Comparison of ENCODE assay signal across 8 cellular contexts in genomic region chr17:79728169-79728907, GRCh38. TPM values are rescaled to one million over a fixed set of nuclear protein-coding genes. Genes with fewer than 3 reads are reported as not detected.
A peak's percentile ranks its signal among the peaks of the same experiment; 100 is the strongest.
DNase-seq lines count a peak whose midpoint lies in the region; ATAC-seq, FAIRE-seq and TF ChIP-seq lines count a peak whose summit lies in the region.

No MANE protein-coding gene starts in this region.

- intact Hi-C loops in kidney (cut with DNase I) = no loop called here

- peak; percentile 88 for DNase-seq in BE2C
- peak; percentile 91 for DNase-seq in H54 (ENCODE audit: insufficient read length, low spot score)
- DNase-seq in NCI-H2171 (lab: John Stamatoyannopoulos, UW) = peak; percentile 85
- DNase-seq in cerebellar cortex (ENCODE audit: low spot score) = peak; percentile 98
- DNase-seq in kidney = peak; percentile 90
- peak; percentile 88 for DNase-seq in stimulated activated CD4-positive, alpha-beta T cell treated with anti-CD3 and anti-CD28 coated beads, Interleukin-15, amount 100 ng/mL, for 24 hours

- peak; percentile 11 for FAIRE-seq in H54 (lab: Jason Lieb, UNC)
- FAIRE-seq in kidney (lab: Jason Lieb, UNC) = no peak

- no peak overlapping the region for H3K9ac ChIP-seq in kidney (ENCODE audit: low read length in 2 of 2)

- TF ChIP-seq POLR2A in H54 (IDR thresholded peaks at IDR 0.05; ENCODE audit: low read depth, low read length) = no peak

- H3K27me3 ChIP-seq in BE2C = no peaks in the 10 kb centered on the region

- no peaks in the 10 kb centered on the region; the same call in 1 of the 2 replicates for H3K4me1 ChIP-seq in BE2C
- H3K4me1 ChIP-seq in kidney (ENCODE audit: control insufficient read depth in 1 of 2, insufficient read depth in 1 of 2, low read depth in 1 of 2, low read length in 2 of 2) = peaks cover 0 to 3% of the 10 kb centered on the region in 2 donors

- H3K27ac ChIP-seq in kidney (ENCODE audit: low read depth in 2 of 2, low read length in 2 of 2) = no peak overlapping the region

- no peaks in the 10 kb centered on the region for H3K9me3 ChIP-seq in BE2C
- no peaks in the 10 kb centered on the region for H3K9me3 ChIP-seq in kidney (ENCODE audit: control insufficient read depth in 1 of 2, low read length in 2 of 2)

- H3K4me3 ChIP-seq in BE2C (ENCODE audit: low read depth, low read length) (peak overlapping the region; percentile 31), kidney (ENCODE audit: low read length in 2 of 2) (peak overlapping the region; percentile 26 to 63)

- H3K36me3 ChIP-seq in BE2C (no peaks in the 10 kb centered on the region), kidney (ENCODE audit: control insufficient read depth in 1 of 2, insufficient read depth in 2 of 2, low read length in 2 of 2) (no peaks in the 10 kb centered on the region)

- no peak for TF ChIP-seq CTCF in BE2C (IDR thresholded peaks at IDR 0.05; ENCODE audit: low read depth, low read length)
- no peak for TF ChIP-seq CTCF in kidney (IDR thresholded peaks at IDR 0.05; ENCODE audit: borderline replicate concordance, extremely low read depth, insufficient read depth)

- ATAC-seq in activated CD4-positive, CD25-positive, alpha-beta regulatory T cell treated with anti-CD3 and anti-CD28 coated beads, Interleukin-2, amount 50 U/mL, for 24 hours = peak; percentile 84 to 87
- ATAC-seq in HG02973 (IDR thresholded peaks at IDR 0.05; ENCODE audit: unreplicated experiment) = no peak

RNA-seq across cellular contexts. Expression of gene ENPP7, which starts 2.4 kb away (rescaled TPM):
- polyA plus RNA-seq in BE2C (2012; ENCODE audit: insufficient read depth, insufficient read length, low read depth) = not detected
- 0.94 TPM for total RNA-seq in kidney
- 3.7 TPM for polyA plus RNA-seq in kidney (ENCODE audit: insufficient read depth, low read depth, low replicate concordance)

RNA-seq across cellular contexts. Expression of gene CBX2, which starts 49.6 kb away (rescaled TPM):
- 46.9 TPM for polyA plus RNA-seq in BE2C (2012; ENCODE audit: insufficient read depth, insufficient read length, low read depth)
- 3.5 TPM for total RNA-seq in kidney
- 2.2 TPM for polyA plus RNA-seq in kidney (ENCODE audit: insufficient read depth, low read depth, low replicate concordance)
